In the genomic region with DNA sequence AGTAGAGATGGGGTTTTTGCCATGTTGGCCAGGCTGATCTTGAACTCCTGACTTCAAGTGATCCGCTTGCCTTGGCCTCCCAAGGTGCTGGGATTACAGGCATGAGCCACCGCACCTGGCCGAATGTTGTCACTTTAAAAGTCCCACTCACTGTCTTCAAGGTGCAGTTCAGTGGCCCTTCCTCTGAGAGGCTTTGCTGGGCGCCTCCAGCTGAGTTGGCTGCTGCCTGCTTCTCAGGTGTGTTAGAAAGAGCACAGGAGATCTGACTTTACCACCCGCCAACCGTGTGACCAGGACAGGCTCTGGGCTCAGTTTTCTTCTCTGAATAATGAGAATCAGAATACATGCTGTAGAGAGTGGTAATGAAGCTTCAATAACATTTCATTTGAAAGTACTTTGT, we compare ENCODE assay signal across 1 cellular context.
TF ChIP-seq lines count a peak whose summit lies in the region.

No MANE protein-coding gene starts in this region.

TF ChIP-seq in WTC11, 78 proteins besides CTCF, POLR2A, EP300 and RAD21 (continued from another document):
- TF ChIP-seq, protein P1, sequence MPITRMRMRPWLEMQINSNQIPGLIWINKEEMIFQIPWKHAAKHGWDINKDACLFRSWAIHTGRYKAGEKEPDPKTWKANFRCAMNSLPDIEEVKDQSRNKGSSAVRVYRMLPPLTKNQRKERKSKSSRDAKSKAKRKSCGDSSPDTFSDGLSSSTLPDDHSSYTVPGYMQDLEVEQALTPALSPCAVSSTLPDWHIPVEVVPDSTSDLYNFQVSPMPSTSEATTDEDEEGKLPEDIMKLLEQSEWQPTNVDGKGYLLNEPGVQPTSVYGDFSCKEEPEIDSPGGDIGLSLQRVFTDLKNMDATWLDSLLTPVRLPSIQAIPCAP (CRISPR knock-in tag; IDR thresholded peaks at IDR 0.05): no peak
- TF ChIP-seq, protein P2, sequence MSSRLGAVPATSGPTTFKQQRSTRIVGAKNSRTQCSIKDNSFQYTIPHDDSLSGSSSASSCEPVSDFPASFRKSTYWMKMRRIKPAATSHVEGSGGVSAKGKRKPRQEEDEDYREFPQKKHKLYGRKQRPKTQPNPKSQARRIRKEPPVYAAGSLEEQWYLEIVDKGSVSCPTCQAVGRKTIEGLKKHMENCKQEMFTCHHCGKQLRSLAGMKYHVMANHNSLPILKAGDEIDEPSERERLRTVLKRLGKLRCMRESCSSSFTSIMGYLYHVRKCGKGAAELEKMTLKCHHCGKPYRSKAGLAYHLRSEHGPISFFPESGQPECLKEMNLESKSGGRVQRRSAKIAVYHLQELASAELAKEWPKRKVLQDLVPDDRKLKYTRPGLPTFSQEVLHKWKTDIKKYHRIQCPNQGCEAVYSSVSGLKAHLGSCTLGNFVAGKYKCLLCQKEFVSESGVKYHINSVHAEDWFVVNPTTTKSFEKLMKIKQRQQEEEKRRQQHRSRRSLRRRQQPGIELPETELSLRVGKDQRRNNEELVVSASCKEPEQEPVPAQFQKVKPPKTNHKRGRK (CRISPR knock-in tag; IDR thresholded peaks at IDR 0.05; ENCODE audit: borderline replicate concordance): no peak
- TF ChIP-seq TEAD4 (CRISPR knock-in tag; IDR thresholded peaks at IDR 0.05) (no peak), HMGA2 (CRISPR knock-in tag; IDR thresholded peaks at IDR 0.05) (no peak), SMAD4 (CRISPR knock-in tag; IDR thresholded peaks at IDR 0.05) (no peak), CBFB (CRISPR knock-in tag; IDR thresholded peaks at IDR 0.05; ENCODE audit: low read depth) (no peak)
- TF ChIP-seq, protein P3, sequence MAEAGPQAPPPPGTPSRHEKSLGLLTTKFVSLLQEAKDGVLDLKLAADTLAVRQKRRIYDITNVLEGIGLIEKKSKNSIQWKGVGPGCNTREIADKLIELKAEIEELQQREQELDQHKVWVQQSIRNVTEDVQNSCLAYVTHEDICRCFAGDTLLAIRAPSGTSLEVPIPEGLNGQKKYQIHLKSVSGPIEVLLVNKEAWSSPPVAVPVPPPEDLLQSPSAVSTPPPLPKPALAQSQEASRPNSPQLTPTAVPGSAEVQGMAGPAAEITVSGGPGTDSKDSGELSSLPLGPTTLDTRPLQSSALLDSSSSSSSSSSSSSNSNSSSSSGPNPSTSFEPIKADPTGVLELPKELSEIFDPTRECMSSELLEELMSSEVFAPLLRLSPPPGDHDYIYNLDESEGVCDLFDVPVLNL (CRISPR knock-in tag; IDR thresholded peaks at IDR 0.05; ENCODE audit: borderline replicate concordance, low read depth): no peak
- TF ChIP-seq, protein P4, sequence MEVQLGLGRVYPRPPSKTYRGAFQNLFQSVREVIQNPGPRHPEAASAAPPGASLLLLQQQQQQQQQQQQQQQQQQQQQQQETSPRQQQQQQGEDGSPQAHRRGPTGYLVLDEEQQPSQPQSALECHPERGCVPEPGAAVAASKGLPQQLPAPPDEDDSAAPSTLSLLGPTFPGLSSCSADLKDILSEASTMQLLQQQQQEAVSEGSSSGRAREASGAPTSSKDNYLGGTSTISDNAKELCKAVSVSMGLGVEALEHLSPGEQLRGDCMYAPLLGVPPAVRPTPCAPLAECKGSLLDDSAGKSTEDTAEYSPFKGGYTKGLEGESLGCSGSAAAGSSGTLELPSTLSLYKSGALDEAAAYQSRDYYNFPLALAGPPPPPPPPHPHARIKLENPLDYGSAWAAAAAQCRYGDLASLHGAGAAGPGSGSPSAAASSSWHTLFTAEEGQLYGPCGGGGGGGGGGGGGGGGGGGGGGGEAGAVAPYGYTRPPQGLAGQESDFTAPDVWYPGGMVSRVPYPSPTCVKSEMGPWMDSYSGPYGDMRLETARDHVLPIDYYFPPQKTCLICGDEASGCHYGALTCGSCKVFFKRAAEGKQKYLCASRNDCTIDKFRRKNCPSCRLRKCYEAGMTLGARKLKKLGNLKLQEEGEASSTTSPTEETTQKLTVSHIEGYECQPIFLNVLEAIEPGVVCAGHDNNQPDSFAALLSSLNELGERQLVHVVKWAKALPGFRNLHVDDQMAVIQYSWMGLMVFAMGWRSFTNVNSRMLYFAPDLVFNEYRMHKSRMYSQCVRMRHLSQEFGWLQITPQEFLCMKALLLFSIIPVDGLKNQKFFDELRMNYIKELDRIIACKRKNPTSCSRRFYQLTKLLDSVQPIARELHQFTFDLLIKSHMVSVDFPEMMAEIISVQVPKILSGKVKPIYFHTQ (CRISPR knock-in tag; IDR thresholded peaks at IDR 0.05): no peak
